In genomic region chr1:21325731-21326387, GRCh38 we compare ENCODE assay signal across 10 cellular contexts. TPM values are rescaled to one million over a fixed set of nuclear protein-coding genes. Genes with fewer than 3 reads are reported as not detected.
A peak's percentile ranks its signal among the peaks of the same experiment; 100 is the strongest.
DNase-seq lines count a peak whose midpoint lies in the region; ATAC-seq and TF ChIP-seq lines count a peak whose summit lies in the region.
"Had no signal": no experiment of that assay in that cellular context is flagged by ENCODE, and none has a peak within 500 bp of the region (broad histone marks: within the 10 kb centered on the region; RNA-seq: fewer than 3 reads in every experiment).

No MANE protein-coding gene starts in this region.

- H3K36me3 ChIP-seq in muscle layer of colon (ENCODE audit: insufficient read depth, low read length) (peaks cover 5% of the 10 kb centered on the region), tibial artery (peaks cover 0 to 11% (median 0%) of the 10 kb centered on the region in 3 donors)

- no peak for ATAC-seq in activated CD4-positive, alpha-beta T cell treated with anti-CD3 and anti-CD28 coated beads for 36 hours
- no peak for ATAC-seq in GM21423 (IDR thresholded peaks at IDR 0.05; ENCODE audit: unreplicated experiment)

- H3K27ac Mint-ChIP-seq in activated CD4-positive, alpha-beta T cell treated with anti-CD3 and anti-CD28 coated beads for 36 hours = peak overlapping the region; percentile 84

- POLR2A ChIA-PET in activated CD4-positive, alpha-beta T cell treated with anti-CD3 and anti-CD28 coated beads for 36 hours (lab: Charles Lee) = interaction anchor here (0.6 to 4.4 kb wide), 5 partner anchors 9 to 32 kb away, joined by 3 to 62 read pairs (median 7); no protein-coding TSS in a partner anchor

- H3K36me3 Mint-ChIP-seq in activated CD4-positive, alpha-beta T cell treated with anti-CD3 and anti-CD28 coated beads for 36 hours (ENCODE audit: low read depth) = peaks cover 36% of the 10 kb centered on the region

- peaks cover 86% of the 10 kb centered on the region for H3K4me1 Mint-ChIP-seq in activated CD4-positive, alpha-beta T cell treated with anti-CD3 and anti-CD28 coated beads for 36 hours

- intact Hi-C loops in activated CD4-positive, alpha-beta T cell treated with anti-CD3 and anti-CD28 coated beads for 36 hours (cut with DNase I, micrococcal nuclease) = loop anchor here in 1 of 2 experiments (1.0 kb wide), 1 partner anchor 30 kb away; no protein-coding TSS in a partner anchor
- intact Hi-C loops in tibial artery (cut with DNase I; ENCODE audit: low total_unique reads) = no loop called here

- CTCF ChIA-PET in activated CD4-positive, alpha-beta T cell treated with anti-CD3 and anti-CD28 coated beads for 36 hours (lab: Charles Lee) = interaction anchor here (0.6 to 5.5 kb wide), 14 partner anchors 10 to 693 kb away, joined by 3 to 59 read pairs (median 4); no protein-coding TSS in a partner anchor

- H3K27me3 Mint-ChIP-seq in activated CD4-positive, alpha-beta T cell treated with anti-CD3 and anti-CD28 coated beads for 36 hours = no peaks in the 10 kb centered on the region

- H3K9me3 Mint-ChIP-seq in activated CD4-positive, alpha-beta T cell treated with anti-CD3 and anti-CD28 coated beads for 36 hours (ENCODE audit: low read depth) = no peaks in the 10 kb centered on the region

- H3K4me3 ChIP-seq in muscle layer of colon (ENCODE audit: low read depth in 1 of 2, low read length in 2 of 2) (no peak overlapping the region), tibial artery (peak overlapping the region; percentile 21 to 25)

- peak overlapping the region; percentile 31 for H3K9ac ChIP-seq in muscle layer of colon (ENCODE audit: low read length)

- H3K4me1 ChIP-seq in muscle layer of colon (ENCODE audit: insufficient read depth, low read length) (peaks cover 92% of the 10 kb centered on the region), tibial artery (peaks cover 5 to 100% (median 93%) of the 10 kb centered on the region in 4 donors)

- H3K4me3 Mint-ChIP-seq in activated CD4-positive, alpha-beta T cell treated with anti-CD3 and anti-CD28 coated beads for 36 hours = peak overlapping the region; percentile 57

- peak overlapping the region; percentile 83 for H3K27ac ChIP-seq in caudate nucleus (ENCODE audit: low read depth, low read length)
- peak overlapping the region; percentile 72 for H3K27ac ChIP-seq in muscle layer of colon (ENCODE audit: low read depth, low read length)
- H3K27ac ChIP-seq in tibial artery = peak overlapping the region; percentile 94 to 95

- H3K27me3 ChIP-seq in muscle layer of colon (ENCODE audit: control insufficient read depth in 1 of 2, insufficient read depth in 2 of 2, low read length in 2 of 2) (no peaks in the 10 kb centered on the region), tibial artery (no peaks in the 10 kb centered on the region)

- H3K9me3 ChIP-seq in muscle layer of colon (ENCODE audit: low read length) (no peaks in the 10 kb centered on the region), tibial artery (no peaks in the 10 kb centered on the region)

- no peak for TF ChIP-seq CTCF in tibial artery (IDR thresholded peaks at IDR 0.05)

- peak; percentile 28 for DNase-seq in activated CD4-positive, alpha-beta T cell treated with anti-CD3 and anti-CD28 coated beads for 36 hours
- no peak for DNase-seq in activated CD4-positive, alpha-beta T cell treated with anti-CD3 and anti-CD28 coated beads for 48 hours
- peak in 37 of 61 donors; percentile 23 to 87 (median 54) for DNase-seq in caudate nucleus (lab: John Stamatoyannopoulos, UW)
- DNase-seq in tibial artery = peak; percentile 69 to 87
- no peak for DNase-seq in stimulated activated CD8-positive, alpha-beta memory T cell treated with anti-CD3 and anti-CD28 coated beads, Interleukin-4, amount 100 ng/mL, for 48 hours
- DNase-seq in activated CD4-positive, alpha-beta T cell treated with anti-CD3 and anti-CD28 coated beads, Interleukin-2, amount 50 U/mL, for 48 hours = no peak
- DNase-seq: ACHN, cerebellar nuclear complex had no signal

RNA-seq across cellular contexts. Expression of gene ECE1, which starts 35.6 kb away (rescaled TPM):
- 100 to 1,000 TPM; 130 to 162 TPM for total RNA-seq in activated CD4-positive, alpha-beta T cell treated with anti-CD3 and anti-CD28 coated beads for 36 hours

Comparison
In these comparisons a context has a peak if more than half of its experiments do, and no peak if none do; other contexts are left out.
1. DNase-seq: peak in activated CD4-positive, alpha-beta T cell treated with anti-CD3 and anti-CD28 coated beads for 36 hours (single experiment), caudate nucleus (37 of 61) and tibial artery (2 of 2); none in activated CD4-positive, alpha-beta T cell treated with anti-CD3 and anti-CD28 coated beads for 48 hours (single experiment), stimulated activated CD8-positive, alpha-beta memory T cell treated with anti-CD3 and anti-CD28 coated beads, Interleukin-4, amount 100 ng/mL, for 48 hours (single experiment) and activated CD4-positive, alpha-beta T cell treated with anti-CD3 and anti-CD28 coated beads, Interleukin-2, amount 50 U/mL, for 48 hours (0 of 2).
2. H3K4me3 ChIP-seq: peak in tibial artery (2 of 2); none in muscle layer of colon (0 of 2).
3. Peak in every context shown above with its lines, with median percentiles within 50 percentile points of each other: H3K27ac ChIP-seq.